Comparison of ENCODE assay signal across 8 cellular contexts in genomic region chr3:71723452-71724170, GRCh38. TPM values are rescaled to one million over a fixed set of nuclear protein-coding genes. Genes with fewer than 3 reads are reported as not detected.
A peak's percentile ranks its signal among the peaks of the same experiment; 100 is the strongest.
DNase-seq lines count a peak whose midpoint lies in the region; ATAC-seq and TF ChIP-seq lines count a peak whose summit lies in the region.

No MANE protein-coding gene starts in this region.

- TF ChIP-seq CTCF in endothelial cell (IDR thresholded peaks at IDR 0.05; ENCODE audit: unreplicated experiment): no peak

- DNase-seq in NCI-H2107 treated with DMSO at 0.1 percent for 48 hours (lab: John Stamatoyannopoulos, UW; ENCODE audit: unreplicated experiment) (peak; percentile 19), NCI-H2107 (lab: John Stamatoyannopoulos, UW) (no peak), T-cell (peak in 29 of 34 experiments; percentile 21 to 68 (median 54)), endothelial cell (ENCODE audit: low spot score) (no peak), DMS53 treated with DMSO at 0.1 percent for 48 hours (lab: John Stamatoyannopoulos, UW; ENCODE audit: unreplicated experiment) (no peak)

- CTCF ChIA-PET in T-cell (lab: Charles Lee): interaction anchor here (0.6 to 3.4 kb wide), 7 partner anchors 8 to 1096 kb away, joined by 3 to 13 read pairs (median 3); no protein-coding TSS in a partner anchor

- peak overlapping the region; percentile 94 to 96 for H3K27ac Mint-ChIP-seq in T-cell
- H3K27ac Mint-ChIP-seq in endothelial cell (ENCODE audit: unreplicated experiment): no peak overlapping the region
- no peak overlapping the region for H3K27ac Mint-ChIP-seq in stimulated activated memory B cell treated with anti-CD40 and anti-IgM and Interleukin-4, amounts not matched to agents 10 μg/mL and 1 μg/mL and 100 μg/mL, for 72 hours

- H3K4me1 Mint-ChIP-seq in T-cell: peaks cover 68 to 76% (median 75%) of the 10 kb centered on the region in 3 donors
- H3K4me1 Mint-ChIP-seq in endothelial cell (ENCODE audit: unreplicated experiment): peaks cover 14% of the 10 kb centered on the region
- H3K4me1 Mint-ChIP-seq in stimulated activated memory B cell treated with anti-CD40 and anti-IgM and Interleukin-4, amounts not matched to agents 10 μg/mL and 1 μg/mL and 100 μg/mL, for 72 hours: peaks cover 27% of the 10 kb centered on the region

- peak overlapping the region; percentile 68 to 96 (median 94) for H3K4me3 Mint-ChIP-seq in T-cell
- peak overlapping the region; percentile 88 for H3K4me3 Mint-ChIP-seq in endothelial cell (ENCODE audit: unreplicated experiment)
- peak overlapping the region; percentile 74 for H3K4me3 Mint-ChIP-seq in stimulated activated memory B cell treated with anti-CD40 and anti-IgM and Interleukin-4, amounts not matched to agents 10 μg/mL and 1 μg/mL and 100 μg/mL, for 72 hours

- H3K9me3 Mint-ChIP-seq in T-cell: no peaks in the 10 kb centered on the region
- H3K9me3 Mint-ChIP-seq in endothelial cell (ENCODE audit: unreplicated experiment): no peaks in the 10 kb centered on the region
- H3K9me3 Mint-ChIP-seq in stimulated activated memory B cell treated with anti-CD40 and anti-IgM and Interleukin-4, amounts not matched to agents 10 μg/mL and 1 μg/mL and 100 μg/mL, for 72 hours: no peaks in the 10 kb centered on the region

- H3K27me3 Mint-ChIP-seq in T-cell (no peaks in the 10 kb centered on the region), endothelial cell (ENCODE audit: unreplicated experiment) (peaks cover 25% of the 10 kb centered on the region)
- peaks cover 56% of the 10 kb centered on the region for H3K27me3 Mint-ChIP-seq in stimulated activated memory B cell treated with anti-CD40 and anti-IgM and Interleukin-4, amounts not matched to agents 10 μg/mL and 1 μg/mL and 100 μg/mL, for 72 hours

- POLR2A ChIA-PET in T-cell (lab: Charles Lee): interaction anchor here in 1 of 2 donors (1.0 kb wide), 1 partner anchor 43 kb away, joined by 5 read pairs; no protein-coding TSS in a partner anchor

- ATAC-seq in T-cell (replicated peaks in 1 of 4) (peak in 3 of 4 experiments; percentile 30 to 57 (median 32)), GM21381 (IDR thresholded peaks at IDR 0.05; ENCODE audit: unreplicated experiment) (no peak), GM21367 (IDR thresholded peaks at IDR 0.05; ENCODE audit: unreplicated experiment) (no peak)
- no peak for ATAC-seq in stimulated activated memory B cell treated with anti-CD40 and anti-IgM and Interleukin-4, amounts not matched to agents 10 μg/mL and 1 μg/mL and 100 μg/mL, for 72 hours

- peaks cover 16% of the 10 kb centered on the region for H3K36me3 Mint-ChIP-seq in T-cell
- peaks cover 11% of the 10 kb centered on the region for H3K36me3 Mint-ChIP-seq in endothelial cell (ENCODE audit: low read depth, unreplicated experiment)
- H3K36me3 Mint-ChIP-seq in stimulated activated memory B cell treated with anti-CD40 and anti-IgM and Interleukin-4, amounts not matched to agents 10 μg/mL and 1 μg/mL and 100 μg/mL, for 72 hours: no peaks in the 10 kb centered on the region

RNA-seq across cellular contexts. Expression of gene EIF4E3, which starts 1.6 kb away (rescaled TPM):
- total RNA-seq in T-cell: 10 to 100 TPM; 32.3 to 62.5 (median 58.6) TPM
- 5.2 TPM for total RNA-seq in endothelial cell (ENCODE audit: unreplicated experiment)

RNA-seq across cellular contexts. Expression of gene GPR27, which starts 30.0 kb away (rescaled TPM):
- 1 to 10 TPM in 2 of 5 donors, under 1 TPM in 3; 0.42 to 1.3 (median 0.73) TPM for total RNA-seq in T-cell
- total RNA-seq in endothelial cell (ENCODE audit: unreplicated experiment): 0.80 TPM

Comparison
In these comparisons a context has a peak if more than half of its experiments do, and no peak if none do; other contexts are left out.
1. DNase-seq: peak in NCI-H2107 treated with DMSO at 0.1 percent for 48 hours (single experiment) and T-cell (29 of 34); none in NCI-H2107 (single experiment), endothelial cell (single experiment) and DMS53 treated with DMSO at 0.1 percent for 48 hours (single experiment).
2. ATAC-seq: peak in T-cell (3 of 4); none in stimulated activated memory B cell treated with anti-CD40 and anti-IgM and Interleukin-4, amounts not matched to agents 10 μg/mL and 1 μg/mL and 100 μg/mL, for 72 hours (single experiment), GM21381 (single experiment) and GM21367 (single experiment).
3. H3K27ac Mint-ChIP-seq: peak in T-cell (2 of 2); none in endothelial cell (single experiment) and stimulated activated memory B cell treated with anti-CD40 and anti-IgM and Interleukin-4, amounts not matched to agents 10 μg/mL and 1 μg/mL and 100 μg/mL, for 72 hours (single experiment).
4. Peak in every context shown above with its lines, with median percentiles within 50 percentile points of each other: H3K4me3 Mint-ChIP-seq.